12 cellular contexts compared by ENCODE assay signal in genomic region chr19:8373867-8374813, GRCh38. TPM values are rescaled to one million over a fixed set of nuclear protein-coding genes. Genes with fewer than 3 reads are reported as not detected.
DNase-seq lines count a peak whose midpoint lies in the region; ATAC-seq and TF ChIP-seq lines count a peak whose summit lies in the region.
"Had no signal": no experiment of that assay in that cellular context is flagged by ENCODE, and none has a peak within 500 bp of the region (broad histone marks: within the 10 kb centered on the region; RNA-seq: fewer than 3 reads in every experiment).

No MANE protein-coding gene starts in this region.

- intact Hi-C loops in upper lobe of right lung (cut with DNase I): no loop called here
- intact Hi-C loops in CD4-positive, alpha-beta memory T cell (cut with micrococcal nuclease): no loop called here

- no peak overlapping the region for H3K27ac Mint-ChIP-seq in CD4-positive, alpha-beta memory T cell
- H3K27ac Mint-ChIP-seq: progenitor cell of endocrine pancreas, T-cell had no signal

- POLR2A ChIA-PET in CD4-positive, alpha-beta memory T cell (lab: Charles Lee; ENCODE audit: partially characterized antibody): no interaction called here

- peaks cover 2 to 3% of the 10 kb centered on the region in 2 donors for H3K36me3 Mint-ChIP-seq in CD4-positive, alpha-beta memory T cell

- ATAC-seq in upper lobe of right lung (peak; percentile 52), HG03025 (IDR thresholded peaks at IDR 0.05; ENCODE audit: low FRiP score, unreplicated experiment) (no peak)
- ATAC-seq: T-cell had no signal

- H3K27ac ChIP-seq in Peyer's patch (peak overlapping the region in 1 of 4 donors; percentile 25), upper lobe of right lung (no peak overlapping the region)
- H3K27ac ChIP-seq in CD4-positive, alpha-beta memory T cell (ENCODE audit: low read depth, low read length): no peak overlapping the region

- H3K27me3 ChIP-seq in Peyer's patch (no peaks in the 10 kb centered on the region), upper lobe of right lung (no peaks in the 10 kb centered on the region)
- no peaks in the 10 kb centered on the region for H3K27me3 ChIP-seq in CD4-positive, alpha-beta memory T cell (ENCODE audit: insufficient read depth, low read length)

- H3K4me1 Mint-ChIP-seq in CD4-positive, alpha-beta memory T cell: peaks cover 2 to 17% (median 7%) of the 10 kb centered on the region in 4 donors

- peaks cover 0 to 9% (median 0%) of the 10 kb centered on the region in 4 donors for H3K4me1 ChIP-seq in Peyer's patch
- no peaks in the 10 kb centered on the region for H3K4me1 ChIP-seq in upper lobe of right lung
- H3K4me1 ChIP-seq in CD4-positive, alpha-beta memory T cell (ENCODE audit: insufficient read depth, low read length): peaks cover 9% of the 10 kb centered on the region

- DNase-seq in Peyer's patch (peak in 2 of 3 donors; percentile 60 to 64), epithelial cell of proximal tubule (ENCODE audit: low read depth) (no peak), mucosa of gallbladder (ENCODE audit: low spot score) (peak; percentile 57), upper lobe of right lung (no peak), NCI-H2196 treated with DMSO at 0.1 percent for 48 hours (lab: John Stamatoyannopoulos, UW; ENCODE audit: unreplicated experiment) (no peak)
- DNase-seq in CD4-positive, alpha-beta memory T cell: no peak
- DNase-seq: activated CD4-positive, alpha-beta T cell treated with anti-CD3 and anti-CD28 coated beads for 48 hours; mesendoderm; NCI-H2081 treated with DMSO at 0.1 percent for 48 hours; T-cell had no signal

- H3K9me3 ChIP-seq in Peyer's patch: no peaks in the 10 kb centered on the region
- no peaks in the 10 kb centered on the region for H3K9me3 ChIP-seq in upper lobe of right lung
- H3K9me3 ChIP-seq in CD4-positive, alpha-beta memory T cell (ENCODE audit: control insufficient read depth in 1 of 2, low read length in 2 of 2): no peaks in the 10 kb centered on the region

- H3K36me3 ChIP-seq in Peyer's patch: peaks cover 0 to 9% (median 0%) of the 10 kb centered on the region in 3 donors
- no peaks in the 10 kb centered on the region for H3K36me3 ChIP-seq in upper lobe of right lung
- H3K36me3 ChIP-seq in CD4-positive, alpha-beta memory T cell (ENCODE audit: insufficient read depth, low read length): no peaks in the 10 kb centered on the region

- TF ChIP-seq CTCF in Peyer's patch (IDR thresholded peaks at IDR 0.05) (no peak), epithelial cell of proximal tubule (conservative IDR thresholded peaks at IDR 0.05; ENCODE audit: low read depth, low read length) (peak; percentile 11), upper lobe of right lung (IDR thresholded peaks at IDR 0.05) (no peak)

- CTCF ChIA-PET in CD4-positive, alpha-beta memory T cell (lab: Charles Lee; ENCODE audit: partially characterized antibody): no interaction called here

- H3K4me3 ChIP-seq in Peyer's patch (no peak overlapping the region), epithelial cell of proximal tubule (ENCODE audit: low read depth, low read length) (no peak overlapping the region), upper lobe of right lung (no peak overlapping the region)
- H3K4me3 ChIP-seq in CD4-positive, alpha-beta memory T cell (ENCODE audit: low read length in 2 of 2): no peak overlapping the region

- H3K9me3 Mint-ChIP-seq in CD4-positive, alpha-beta memory T cell: no peaks in the 10 kb centered on the region
- H3K9me3 Mint-ChIP-seq: T-cell had no signal

- no peak for TF ChIP-seq POLR2A in Peyer's patch (IDR thresholded peaks at IDR 0.05)

- no peak overlapping the region for H3K4me3 Mint-ChIP-seq in CD4-positive, alpha-beta memory T cell
- H3K4me3 Mint-ChIP-seq: T-cell had no signal

- H3K27me3 Mint-ChIP-seq in CD4-positive, alpha-beta memory T cell: no peaks in the 10 kb centered on the region
- H3K27me3 Mint-ChIP-seq: progenitor cell of endocrine pancreas, T-cell had no signal

RNA-seq across cellular contexts. Expression of gene ANGPTL4, which starts 10.2 kb away (rescaled TPM):
- total RNA-seq in Peyer's patch: 10 to 100 TPM; 22.6 to 82.1 (median 29.9) TPM
- total RNA-seq in epithelial cell of proximal tubule: 16.6 and 82.0 TPM in 2 replicates
- total RNA-seq in mucosa of gallbladder: 5.3 TPM
- 6.3 TPM for total RNA-seq in upper lobe of right lung
- not detected for total RNA-seq in CD4-positive, alpha-beta memory T cell
- not detected for polyA plus RNA-seq in CD4-positive, alpha-beta memory T cell

RNA-seq across cellular contexts. Expression of gene RAB11B, which starts 16.0 kb away (rescaled TPM):
- total RNA-seq in Peyer's patch: 100 to 1,000 TPM in 3 of 4 donors, 10 to 100 TPM in 1; 76.2 to 181 (median 151) TPM
- 16.6 and 23.3 TPM in 2 replicates for total RNA-seq in epithelial cell of proximal tubule
- 170 TPM for total RNA-seq in mucosa of gallbladder
- total RNA-seq in upper lobe of right lung: 114 TPM
- total RNA-seq in CD4-positive, alpha-beta memory T cell: 100 to 1,000 TPM; 107 to 109 TPM
- 10 to 100 TPM; 40.2 to 87.0 TPM for polyA plus RNA-seq in CD4-positive, alpha-beta memory T cell

RNA-seq across cellular contexts. Expression of gene KANK3, which starts 31.1 kb away (rescaled TPM):
- total RNA-seq in Peyer's patch: 10 to 100 TPM in 1 of 4 donors, 1 to 10 TPM in 3; 3.0 to 16.5 (median 7.8) TPM
- 0.29 and 2.2 TPM in 2 replicates for total RNA-seq in epithelial cell of proximal tubule
- 7.7 TPM for total RNA-seq in mucosa of gallbladder
- 54.0 TPM for total RNA-seq in upper lobe of right lung
- total RNA-seq in CD4-positive, alpha-beta memory T cell: 1 to 10 TPM; 5.0 to 6.3 TPM
- 1 to 10 TPM; 1.1 to 1.9 TPM for polyA plus RNA-seq in CD4-positive, alpha-beta memory T cell

RNA-seq across cellular contexts. Expression of gene MARCHF2, which starts 39.0 kb away (rescaled TPM):
- total RNA-seq in Peyer's patch (10 to 100 TPM; 53.5 to 97.4 (median 68.9) TPM), epithelial cell of proximal tubule (48.8 and 58.9 TPM in 2 replicates), mucosa of gallbladder (45.8 TPM), upper lobe of right lung (58.7 TPM)
- 10 to 100 TPM; 25.5 to 30.3 TPM for total RNA-seq in CD4-positive, alpha-beta memory T cell
- 10 to 100 TPM; 46.0 to 60.9 TPM for polyA plus RNA-seq in CD4-positive, alpha-beta memory T cell

RNA-seq across cellular contexts. Expression of gene RPS28, which starts 52.8 kb away (rescaled TPM):
- 100 to 1,000 TPM; 306 to 519 (median 393) TPM for total RNA-seq in Peyer's patch
- 459 and 508 TPM in 2 replicates for total RNA-seq in epithelial cell of proximal tubule
- 1,184 TPM for total RNA-seq in mucosa of gallbladder
- 1,645 TPM for total RNA-seq in upper lobe of right lung
- total RNA-seq in CD4-positive, alpha-beta memory T cell: 1,000 to 10,000 TPM; 2,963 to 3,045 TPM
- 1,000 to 10,000 TPM; 1,408 to 2,916 TPM for polyA plus RNA-seq in CD4-positive, alpha-beta memory T cell

Comparison
In these comparisons a context has a peak if more than half of its experiments do, and no peak if none do; other contexts are left out.
1. DNase-seq: peak in Peyer's patch (2 of 3) and mucosa of gallbladder (single experiment); none in epithelial cell of proximal tubule (single experiment), upper lobe of right lung (single experiment), NCI-H2196 treated with DMSO at 0.1 percent for 48 hours (single experiment) and CD4-positive, alpha-beta memory T cell (0 of 5).